23 cellular contexts compared by ENCODE assay signal in the genomic region with DNA sequence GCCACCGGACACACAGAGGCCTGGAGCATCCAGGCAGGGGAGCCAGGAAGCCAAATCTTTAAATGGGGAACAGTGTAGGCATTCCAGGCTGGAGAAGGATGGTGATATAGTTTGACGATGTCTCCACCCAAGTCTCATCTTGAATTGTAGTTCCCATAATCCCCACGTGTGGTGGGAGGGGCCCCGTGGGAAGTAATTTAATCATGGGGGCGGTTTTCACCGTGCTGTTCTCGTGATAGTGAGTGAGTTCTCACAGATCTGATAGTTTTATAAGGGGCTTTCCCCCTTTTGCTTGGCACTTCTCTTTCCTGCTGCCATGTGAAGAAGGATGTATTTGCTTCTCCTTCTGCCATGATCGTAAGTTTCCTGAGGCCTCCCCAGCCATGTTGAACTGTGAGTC. TPM values are rescaled to one million over a fixed set of nuclear protein-coding genes. Genes with fewer than 3 reads are reported as not detected.
DNase-seq lines count a peak whose midpoint lies in the region; TF ChIP-seq lines count a peak whose summit lies in the region.
"Had no signal": no experiment of that assay in that cellular context is flagged by ENCODE, and none has a peak within 500 bp of the region (broad histone marks: within the 10 kb centered on the region; RNA-seq: fewer than 3 reads in every experiment).

No MANE protein-coding gene starts in this region.

- H3K9me3 Mint-ChIP-seq in glutamatergic neuron (ENCODE audit: unreplicated experiment): no peaks in the 10 kb centered on the region
- H3K9me3 Mint-ChIP-seq: activated naive CD4-positive, alpha-beta T cell treated with anti-CD3 and anti-CD28 coated beads, Interleukin-2, amount 10 ng/mL, durations not matched to agents 7 days and 5 days; activated T-cell treated with anti-CD3 and anti-CD28 coated beads, Interleukin-2, amount 50 U/mL, for 4 hours; immature natural killer cell had no signal

- no peak overlapping the region for H4K8ac ChIP-seq in neuronal stem cell (ENCODE audit: low read depth, low read length)

- H3K18ac ChIP-seq in neuronal stem cell (ENCODE audit: low read length): no peak overlapping the region

- no peak overlapping the region for H2BK12ac ChIP-seq in neuronal stem cell (ENCODE audit: low read length)

- H3K27ac ChIP-seq in Karpas-422 (ENCODE audit: low read length): peak overlapping the region; percentile 100
- H3K27ac ChIP-seq in caudate nucleus (ENCODE audit: low read depth, low read length): peak overlapping the region; percentile 77
- H3K27ac ChIP-seq in neuronal stem cell (replicated peaks; ENCODE audit: low read length): no peak overlapping the region
- H3K27ac ChIP-seq: cardiac muscle cell, dorsolateral prefrontal cortex, psoas muscle had no signal

- no peak overlapping the region for H4K91ac ChIP-seq in neuronal stem cell (ENCODE audit: low read depth, low read length, poor library complexity)

- H3K36me3 Mint-ChIP-seq in glutamatergic neuron (ENCODE audit: unreplicated experiment): no peaks in the 10 kb centered on the region
- H3K36me3 Mint-ChIP-seq: activated naive CD4-positive, alpha-beta T cell treated with anti-CD3 and anti-CD28 coated beads, Interleukin-2, amount 10 ng/mL, durations not matched to agents 7 days and 5 days; CD8-positive, alpha-beta memory T cell; immature natural killer cell; stimulated activated naive B cell treated with anti-CD40 and anti-IgM and Interleukin-4, amounts not matched to agents 10 μg/mL and 1 μg/mL and 100 μg/mL, for 72 hours had no signal

- no peak overlapping the region for H2AK5ac ChIP-seq in neuronal stem cell (ENCODE audit: low read depth, low read length)

- peaks cover 53% of the 10 kb centered on the region for H3K79me2 ChIP-seq in Karpas-422 (ENCODE audit: low read length)

- no peak overlapping the region for H3K4ac ChIP-seq in neuronal stem cell (ENCODE audit: low read length)

- H2BK15ac ChIP-seq in neuronal stem cell (ENCODE audit: low read length): no peak overlapping the region

- no CpG with 5 or more reads among the region's 8 CpGs for WGBS in neuronal stem cell (ENCODE audit: extremely low coverage in 2 of 2, insufficient read length in 2 of 2, insufficient replicate concordance in 1 of 2), 2 donors

- H3K14ac ChIP-seq in neuronal stem cell (ENCODE audit: low read length): no peak overlapping the region

- peak overlapping the region; percentile 8 for H2BK5ac ChIP-seq in neuronal stem cell (ENCODE audit: low read length)

- H3K9me2 ChIP-seq in Karpas-422 (replicated peaks; ENCODE audit: insufficient read depth, low read length): no peaks in the 10 kb centered on the region

- H3K4me2 ChIP-seq in Karpas-422 (ENCODE audit: low read depth, low read length, poor library complexity, severe bottlenecking) (peak overlapping the region; percentile 86), neuronal stem cell (ENCODE audit: insufficient read depth, low read length, poor library complexity, severe bottlenecking) (no peak overlapping the region)

- TF ChIP-seq CTCF in glutamatergic neuron (IDR thresholded peaks at IDR 0.05; ENCODE audit: partially characterized antibody, unreplicated experiment): no peak

- H3K4me1 ChIP-seq in Karpas-422 (ENCODE audit: low read length) (peaks cover 87% of the 10 kb centered on the region), neuronal stem cell (ENCODE audit: control insufficient read depth in 2 of 2, insufficient read depth in 1 of 2, low read depth in 1 of 2, low read length in 2 of 2) (peaks cover 0 to 26% of the 10 kb centered on the region in 2 donors)
- H3K4me1 ChIP-seq: psoas muscle had no signal

- peaks cover 6% of the 10 kb centered on the region for H3K4me1 Mint-ChIP-seq in glutamatergic neuron (ENCODE audit: low read depth, unreplicated experiment)

- no peak overlapping the region for H2AFZ ChIP-seq in Karpas-422 (ENCODE audit: low read length)
- H2AFZ ChIP-seq in neuronal stem cell (ENCODE audit: low read length): peak overlapping the region; percentile 4

- no peak overlapping the region for H3K23ac ChIP-seq in neuronal stem cell (ENCODE audit: low read depth, low read length, poor library complexity)

- H3K27ac Mint-ChIP-seq in glutamatergic neuron (ENCODE audit: unreplicated experiment): no peak overlapping the region
- H3K27ac Mint-ChIP-seq: activated naive CD4-positive, alpha-beta T cell treated with anti-CD3 and anti-CD28 coated beads, Interleukin-2, amount 10 ng/mL, durations not matched to agents 7 days and 5 days; CD8-positive, alpha-beta memory T cell; stimulated activated naive B cell treated with anti-CD40 and anti-IgM and Interleukin-4, amounts not matched to agents 10 μg/mL and 1 μg/mL and 100 μg/mL, for 72 hours had no signal

- DNase-seq in CD1c-positive myeloid dendritic cell (ENCODE audit: extremely low spot score): peak; percentile 73
- peak; percentile 94 for DNase-seq in Karpas-422
- peak in 36 of 61 donors; percentile 19 to 91 (median 59) for DNase-seq in caudate nucleus (lab: John Stamatoyannopoulos, UW)
- no peak for DNase-seq in neuronal stem cell (ENCODE audit: low spot score)
- no peak for DNase-seq in NCI-H146 (lab: John Stamatoyannopoulos, UW)
- DNase-seq in glutamatergic neuron: no peak
- DNase-seq in cerebellum (ENCODE audit: low spot score): no peak
- DNase-seq in activated CD4-positive, alpha-beta T cell treated with anti-CD3 and anti-CD28 coated beads, Interleukin-2, amount 50 U/mL, for 4 hours: no peak
- DNase-seq: activated naive CD4-positive, alpha-beta T cell treated with anti-CD3 and anti-CD28 coated beads, Interleukin-2, amount 10 ng/mL, durations not matched to agents 7 days and 5 days; activated T-cell treated with anti-CD3 and anti-CD28 coated beads, Interleukin-2, amount 50 U/mL, for 4 hours; CD8-positive, alpha-beta memory T cell; immature natural killer cell; NCI-H1105; NCI-H2081 treated with DMSO at 0.1 percent for 48 hours; NCI-H510A treated with DMSO at 0.1 percent for 48 hours; psoas muscle; SHP77 treated with DMSO at 0.1 percent for 48 hours; small intestine; stimulated activated naive B cell treated with anti-CD40 and anti-IgM and Interleukin-4, amounts not matched to agents 10 μg/mL and 1 μg/mL and 100 μg/mL, for 72 hours; T-helper 1 cell had no signal

- H3K79me1 ChIP-seq in neuronal stem cell (ENCODE audit: low read depth, low read length): no peaks in the 10 kb centered on the region

- H3K4me3 ChIP-seq in Karpas-422 (ENCODE audit: low read length): peak overlapping the region; percentile 71
- no peak overlapping the region for H3K4me3 ChIP-seq in neuronal stem cell (ENCODE audit: low read length in 2 of 2)
- H3K4me3 ChIP-seq: cardiac muscle cell, dorsolateral prefrontal cortex, GM12878, psoas muscle had no signal

- H3K4me3 Mint-ChIP-seq in glutamatergic neuron (ENCODE audit: unreplicated experiment): no peak overlapping the region
- H3K4me3 Mint-ChIP-seq: activated naive CD4-positive, alpha-beta T cell treated with anti-CD3 and anti-CD28 coated beads, Interleukin-2, amount 10 ng/mL, durations not matched to agents 7 days and 5 days; activated T-cell treated with anti-CD3 and anti-CD28 coated beads, Interleukin-2, amount 50 U/mL, for 4 hours; CD8-positive, alpha-beta memory T cell; immature natural killer cell; stimulated activated naive B cell treated with anti-CD40 and anti-IgM and Interleukin-4, amounts not matched to agents 10 μg/mL and 1 μg/mL and 100 μg/mL, for 72 hours had no signal

- H3K36me3 ChIP-seq in Karpas-422 (ENCODE audit: insufficient read depth, low read length) (peaks cover 27% of the 10 kb centered on the region), neuronal stem cell (replicated peaks in 1 of 2; ENCODE audit: control insufficient read depth in 2 of 2, insufficient read depth in 2 of 2, low read length in 2 of 2) (no peaks in the 10 kb centered on the region)
- H3K36me3 ChIP-seq: cardiac muscle cell had no signal

- H3K9ac ChIP-seq in Karpas-422 (ENCODE audit: low read length) (peak overlapping the region; percentile 91), neuronal stem cell (ENCODE audit: low read depth, low read length, poor library complexity) (no peak overlapping the region)

- H3K27me3 ChIP-seq in Karpas-422 (ENCODE audit: low read length) (no peaks in the 10 kb centered on the region), neuronal stem cell (ENCODE audit: control insufficient read depth in 3 of 3, insufficient read depth in 3 of 3, low read depth in 1 of 3, low read length in 3 of 3) (peaks cover 0 to 23% (median 0%) of the 10 kb centered on the region in 3 experiments)
- H3K27me3 ChIP-seq: cardiac muscle cell, dorsolateral prefrontal cortex had no signal

- no peak overlapping the region for H2BK120ac ChIP-seq in neuronal stem cell (ENCODE audit: low read depth, low read length)

- H4K20me1 ChIP-seq in Karpas-422 (ENCODE audit: insufficient read depth, low read depth, low read length): peaks cover 13% of the 10 kb centered on the region; the same call in 1 of the 2 replicates

- peaks cover 2% of the 10 kb centered on the region for H3K27me3 Mint-ChIP-seq in glutamatergic neuron (ENCODE audit: unreplicated experiment)

- H3K9me3 ChIP-seq in Karpas-422 (ENCODE audit: low read length): no peaks in the 10 kb centered on the region
- H3K9me3 ChIP-seq in neuronal stem cell (replicated peaks in 1 of 2; ENCODE audit: control insufficient read depth in 2 of 2, insufficient read depth in 1 of 2, low read depth in 1 of 2, low read length in 2 of 2): peaks cover 0 to 2% of the 10 kb centered on the region in 2 donors
- H3K9me3 ChIP-seq: psoas muscle had no signal

RNA-seq across cellular contexts. Expression of a gene that starts 28.8 kb away (rescaled TPM):
- 17.7 and 24.2 TPM in 2 replicates for total RNA-seq in Karpas-422 (2014; rRNA removed; shearing (Covaris generic); ENCODE audit: low replicate concordance)
- polyA plus RNA-seq in neuronal stem cell (2013, experiment 1 of 2): 9.6 TPM
- polyA plus RNA-seq in neuronal stem cell (2013, experiment 2 of 2): 10.1 TPM
- 5.9 TPM for total RNA-seq in glutamatergic neuron (ENCODE audit: unreplicated experiment)
- total RNA-seq in cerebellum: 6.2 TPM

Comparison
In these comparisons a context has a peak if more than half of its experiments do, and no peak if none do; other contexts are left out.
1. DNase-seq: peak in CD1c-positive myeloid dendritic cell (single experiment), Karpas-422 (single experiment) and caudate nucleus (36 of 61); none in neuronal stem cell (single experiment), NCI-H146 (single experiment), glutamatergic neuron (single experiment), cerebellum (single experiment) and activated CD4-positive, alpha-beta T cell treated with anti-CD3 and anti-CD28 coated beads, Interleukin-2, amount 50 U/mL, for 4 hours (0 of 2).